In genomic region chr9:121914017-121914595, GRCh38 we compare ENCODE assay signal across 27 cellular contexts.
"Had no signal": no experiment of that assay in that cellular context is flagged by ENCODE, and none has a peak within 500 bp of the region (broad histone marks: within the 10 kb centered on the region; RNA-seq: fewer than 3 reads in every experiment).

No MANE protein-coding gene starts in this region.

- H3K27me3 ChIP-seq: dorsolateral prefrontal cortex, gastroesophageal sphincter, heart left ventricle, hepatocyte, left lung, ovary, suprapubic skin, vagina had no signal

- H3K9me3 Mint-ChIP-seq: endodermal cell; natural killer cell; stimulated activated naive B cell treated with anti-CD40 and anti-IgM and Interleukin-4, amounts not matched to agents 10 μg/mL and 1 μg/mL and 100 μg/mL, for 72 hours; stimulated activated naive CD8-positive, alpha-beta T cell treated with anti-CD3 and anti-CD28 coated beads, Interleukin-15, Interleukin-2, amounts not matched to agents 100 ng/mL and 50 ng/mL, for 24 hours had no signal

- H3K36me3 ChIP-seq: left lung, ovary, suprapubic skin, vagina had no signal

- H3K27ac ChIP-seq: dorsolateral prefrontal cortex, epithelial cell of prostate, gastroesophageal sphincter, heart left ventricle, hepatocyte, left lung, ovary, psoas muscle, skin epidermis, suprapubic skin, vagina had no signal

- H3K4me2 ChIP-seq: hepatocyte had no signal

- H3K27me3 Mint-ChIP-seq: stimulated activated naive CD8-positive, alpha-beta T cell treated with anti-CD3 and anti-CD28 coated beads, Interleukin-15, Interleukin-2, amounts not matched to agents 100 ng/mL and 50 ng/mL, for 24 hours had no signal

- DNase-seq: dorsolateral prefrontal cortex; effector CD4-positive, alpha-beta T cell; endodermal cell; foreskin fibroblast; heart left ventricle; kidney; left lung; mesendoderm; midbrain; natural killer cell; occipital lobe; ovary; posterior cingulate gyrus; psoas muscle; right cardiac atrium; stimulated activated CD4-positive, alpha-beta T cell treated with anti-CD3 and anti-CD28 coated beads, Interleukin-15, amount 100 ng/mL, for 24 hours; stimulated activated CD4-positive, alpha-beta T cell treated with anti-CD3 and anti-CD28 coated beads, Interleukin-2, amount 100 ng/mL, for 48 hours; stimulated activated naive B cell treated with anti-CD40 and anti-IgM and Interleukin-4, amounts not matched to agents 10 μg/mL and 1 μg/mL and 100 μg/mL, for 72 hours; trophoblast cell had no signal

- H3K4me1 ChIP-seq: gastroesophageal sphincter, heart left ventricle, left lung, psoas muscle, suprapubic skin, vagina had no signal

- H2AFZ ChIP-seq: hepatocyte had no signal

- H3K4me3 Mint-ChIP-seq: endodermal cell; natural killer cell; stimulated activated naive B cell treated with anti-CD40 and anti-IgM and Interleukin-4, amounts not matched to agents 10 μg/mL and 1 μg/mL and 100 μg/mL, for 72 hours; stimulated activated naive CD8-positive, alpha-beta T cell treated with anti-CD3 and anti-CD28 coated beads, Interleukin-15, Interleukin-2, amounts not matched to agents 100 ng/mL and 50 ng/mL, for 24 hours had no signal

- H3K4me3 ChIP-seq: dorsolateral prefrontal cortex, gastroesophageal sphincter, heart left ventricle, hepatocyte, left lung, ovary, psoas muscle, skin epidermis, suprapubic skin, vagina had no signal

- FAIRE-seq: kidney had no signal

- ATAC-seq: esophagus mucosa; gastroesophageal sphincter; left lung; psoas muscle; stimulated activated naive B cell treated with anti-CD40 and anti-IgM and Interleukin-4, amounts not matched to agents 10 μg/mL and 1 μg/mL and 100 μg/mL, for 72 hours had no signal

- H3K79me2 ChIP-seq: hepatocyte had no signal

- H3K36me3 Mint-ChIP-seq: natural killer cell had no signal

- H3K9me3 ChIP-seq: gastroesophageal sphincter, heart left ventricle, left lung, ovary, psoas muscle, suprapubic skin, vagina had no signal

- H3K4me1 Mint-ChIP-seq: natural killer cell had no signal

- H3K27ac Mint-ChIP-seq: endodermal cell; natural killer cell; stimulated activated naive B cell treated with anti-CD40 and anti-IgM and Interleukin-4, amounts not matched to agents 10 μg/mL and 1 μg/mL and 100 μg/mL, for 72 hours; stimulated activated naive CD8-positive, alpha-beta T cell treated with anti-CD3 and anti-CD28 coated beads, Interleukin-15, Interleukin-2, amounts not matched to agents 100 ng/mL and 50 ng/mL, for 24 hours had no signal
